In the genomic region with DNA sequence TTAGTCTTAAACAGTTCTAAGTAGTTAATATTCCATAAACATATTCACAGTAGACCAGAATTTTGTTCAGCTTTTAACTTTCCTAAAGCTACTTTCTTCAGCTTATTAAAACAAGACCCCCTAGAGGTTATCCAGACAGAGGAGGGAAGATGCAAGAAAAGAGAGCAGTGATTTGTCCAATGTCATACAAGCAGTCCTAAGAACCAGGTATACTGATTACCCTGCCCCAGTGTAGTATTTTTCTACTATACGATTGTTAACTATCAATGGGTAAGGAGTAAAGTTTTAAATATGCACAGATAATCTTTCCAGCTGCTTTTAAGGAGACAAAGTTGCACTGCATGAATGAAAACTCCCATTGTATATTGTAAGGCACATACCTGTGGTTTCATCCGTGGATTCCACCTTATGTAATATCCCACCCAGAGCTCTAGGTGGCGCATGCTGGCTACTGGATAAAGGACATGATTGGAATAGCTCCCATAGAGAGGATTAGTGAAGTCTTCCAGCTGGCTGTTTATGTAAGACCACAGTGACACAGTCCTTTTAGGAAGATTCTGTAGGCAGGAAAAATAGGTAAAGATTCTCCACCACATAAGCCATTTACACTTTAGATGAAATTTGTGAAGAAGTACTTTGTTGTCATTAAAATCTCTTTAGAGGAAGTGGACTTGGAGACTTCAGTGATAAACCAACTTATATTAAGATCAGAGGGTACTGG, we compare ENCODE assay signal across 8 cellular contexts. TPM values are rescaled to one million over a fixed set of nuclear protein-coding genes. Genes with fewer than 3 reads are reported as not detected.
DNase-seq lines count a peak whose midpoint lies in the region; ATAC-seq lines count a peak whose summit lies in the region.

No MANE protein-coding gene starts in this region.

- peak overlapping the region in 4 of 7 donors; percentile 1 to 75 (median 51) for H3K27ac Mint-ChIP-seq in CD4-positive, alpha-beta memory T cell
- H3K27ac Mint-ChIP-seq in memory B cell = no peak overlapping the region

- no peaks in the 10 kb centered on the region for H3K27me3 Mint-ChIP-seq in CD4-positive, alpha-beta memory T cell
- no peaks in the 10 kb centered on the region for H3K27me3 Mint-ChIP-seq in memory B cell

- no peaks in the 10 kb centered on the region for H3K4me1 ChIP-seq in CD4-positive, alpha-beta memory T cell (ENCODE audit: insufficient read depth, low read length)

- POLR2A ChIA-PET in CD4-positive, alpha-beta memory T cell (lab: Charles Lee; ENCODE audit: partially characterized antibody) = interaction anchor here (1.4 to 1.9 kb wide), 2 partner anchors 554 to 558 kb away, joined by 5 to 9 read pairs; partner anchors contain the start of genes CCDC82 and JRKL

- CTCF ChIA-PET in CD4-positive, alpha-beta memory T cell (lab: Charles Lee; ENCODE audit: partially characterized antibody) = interaction anchor here (0.6 to 3.9 kb wide), 31 partner anchors 9 to 938 kb away, joined by 3 to 66 read pairs (median 4); partner anchors contain the start of genes CCDC82, CEP57, FAM76B and JRKL

- ATAC-seq in GM19351 (IDR thresholded peaks at IDR 0.05; ENCODE audit: unreplicated experiment) = peak; percentile 98
- peak; percentile 76 for ATAC-seq in HG03457 (IDR thresholded peaks at IDR 0.05; ENCODE audit: unreplicated experiment)
- ATAC-seq in memory B cell (ENCODE audit: low read depth) = peak; percentile 91

- H3K9me3 ChIP-seq in CD4-positive, alpha-beta memory T cell (ENCODE audit: control insufficient read depth in 1 of 2, low read length in 2 of 2) = no peaks in the 10 kb centered on the region

- H3K9me3 Mint-ChIP-seq in CD4-positive, alpha-beta memory T cell = no peaks in the 10 kb centered on the region
- H3K9me3 Mint-ChIP-seq in memory B cell = no peaks in the 10 kb centered on the region

- DNase-seq in CD4-positive, alpha-beta memory T cell = peak; percentile 55 to 64 (median 55)
- DNase-seq in NCI-H524 (lab: John Stamatoyannopoulos, UW) (peak; percentile 37 to 83), ecto neural progenitor cell (ENCODE audit: low spot score) (peak; percentile 62), memory B cell (ENCODE audit: low spot score in 2 of 2) (peak; percentile 37 to 38)
- peak; percentile 6 to 60 for DNase-seq in activated CD4-positive, alpha-beta T cell treated with anti-CD3 and anti-CD28 coated beads, Interleukin-2, amount 50 U/mL, for 24 hours (ENCODE audit: low read depth in 1 of 2, low spot score in 1 of 2)
- DNase-seq in stimulated activated CD8-positive, alpha-beta memory T cell treated with anti-CD3 and anti-CD28 coated beads, Interleukin-15, amount 100 ng/mL, for 48 hours (ENCODE audit: low read depth in 2 of 2) = peak; percentile 15

- peaks cover 9 to 56% of the 10 kb centered on the region in 2 donors for H3K36me3 Mint-ChIP-seq in CD4-positive, alpha-beta memory T cell
- H3K36me3 Mint-ChIP-seq in memory B cell = peaks cover 17% of the 10 kb centered on the region

- H3K27ac ChIP-seq in CD4-positive, alpha-beta memory T cell (ENCODE audit: low read depth, low read length) = no peak overlapping the region

- H3K4me3 Mint-ChIP-seq in CD4-positive, alpha-beta memory T cell = no peak overlapping the region
- no peak overlapping the region for H3K4me3 Mint-ChIP-seq in memory B cell

- no peaks in the 10 kb centered on the region for H3K27me3 ChIP-seq in CD4-positive, alpha-beta memory T cell (ENCODE audit: insufficient read depth, low read length)

- no peak overlapping the region for H3K4me3 ChIP-seq in CD4-positive, alpha-beta memory T cell (ENCODE audit: low read length in 2 of 2)

- peaks cover 9% of the 10 kb centered on the region for H3K36me3 ChIP-seq in CD4-positive, alpha-beta memory T cell (ENCODE audit: insufficient read depth, low read length)

- H3K4me1 Mint-ChIP-seq in CD4-positive, alpha-beta memory T cell = peaks cover 0 to 3% (median 1%) of the 10 kb centered on the region in 4 donors
- no peaks in the 10 kb centered on the region for H3K4me1 Mint-ChIP-seq in memory B cell

- intact Hi-C loops in CD4-positive, alpha-beta memory T cell (cut with micrococcal nuclease) = loop anchor here (1.0 to 10.0 kb wide), 5 partner anchors 219 to 590 kb away; partner anchors contain the start of gene MAML2

RNA-seq across cellular contexts. Expression of gene CEP57, which starts 45.6 kb away (rescaled TPM):
- total RNA-seq in CD4-positive, alpha-beta memory T cell = 10 to 100 TPM; 76.0 to 78.9 TPM
- polyA plus RNA-seq in CD4-positive, alpha-beta memory T cell = 10 to 100 TPM; 39.0 to 63.9 TPM

RNA-seq across cellular contexts. Expression of gene FAM76B, which starts 46.3 kb away (rescaled TPM):
- total RNA-seq in CD4-positive, alpha-beta memory T cell = 10 to 100 TPM; 58.0 to 60.5 TPM
- 10 to 100 TPM; 10.3 to 15.5 TPM for polyA plus RNA-seq in CD4-positive, alpha-beta memory T cell
